2 cellular contexts compared by ENCODE assay signal in the genomic region with DNA sequence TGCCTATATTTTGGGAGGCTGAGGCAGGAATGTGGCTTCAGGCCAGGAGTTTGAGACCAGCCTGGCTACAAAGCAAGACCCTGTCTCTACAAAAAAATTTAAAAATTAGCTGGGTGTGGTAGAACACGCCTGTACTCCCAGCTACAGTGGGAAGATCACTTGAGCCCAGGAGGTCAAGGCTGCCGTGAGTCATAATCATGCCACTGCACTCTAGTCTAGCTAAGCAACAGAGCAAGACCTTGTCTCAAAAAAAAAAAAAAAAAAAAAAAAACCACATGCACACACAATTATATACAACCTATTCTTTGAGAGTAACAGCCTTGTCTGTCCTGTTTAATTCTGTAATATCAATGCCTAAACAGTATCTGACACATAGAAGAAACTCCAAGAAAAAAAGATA.
TF ChIP-seq lines count a peak whose summit lies in the region.

No MANE protein-coding gene starts in this region.

TF ChIP-seq in A549, 52 proteins besides CTCF, POLR2A, EP300 and RAD21:
- no peak for TF ChIP-seq RARB (CRISPR knock-in tag; IDR thresholded peaks at IDR 0.05)
- no peak for TF ChIP-seq HOXB13 (CRISPR knock-in tag; IDR thresholded peaks at IDR 0.05; ENCODE audit: low read depth)
- TF ChIP-seq CBX8 (IDR thresholded peaks at IDR 0.05) = no peak
- TF ChIP-seq HOXB5 (CRISPR knock-in tag; IDR thresholded peaks at IDR 0.05) = no peak
- no peak for TF ChIP-seq CBX2 (IDR thresholded peaks at IDR 0.05; ENCODE audit: borderline replicate concordance, low read depth)
- TF ChIP-seq KDM5A (IDR thresholded peaks at IDR 0.05) = no peak
- TF ChIP-seq, protein P1, sequence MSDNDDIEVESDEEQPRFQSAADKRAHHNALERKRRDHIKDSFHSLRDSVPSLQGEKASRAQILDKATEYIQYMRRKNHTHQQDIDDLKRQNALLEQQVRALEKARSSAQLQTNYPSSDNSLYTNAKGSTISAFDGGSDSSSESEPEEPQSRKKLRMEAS (IDR thresholded peaks at IDR 0.05) = no peak
- TF ChIP-seq, protein P2, sequence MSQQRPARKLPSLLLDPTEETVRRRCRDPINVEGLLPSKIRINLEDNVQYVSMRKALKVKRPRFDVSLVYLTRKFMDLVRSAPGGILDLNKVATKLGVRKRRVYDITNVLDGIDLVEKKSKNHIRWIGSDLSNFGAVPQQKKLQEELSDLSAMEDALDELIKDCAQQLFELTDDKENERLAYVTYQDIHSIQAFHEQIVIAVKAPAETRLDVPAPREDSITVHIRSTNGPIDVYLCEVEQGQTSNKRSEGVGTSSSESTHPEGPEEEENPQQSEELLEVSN (IDR thresholded peaks at IDR 0.05; ENCODE audit: borderline replicate concordance, low read depth) = no peak
TF ChIP-seq in A549: peak in this region for 0.

TF ChIP-seq in K562, 482 proteins besides CTCF, POLR2A, EP300 and RAD21:
- TF ChIP-seq NBN (IDR thresholded peaks at IDR 0.05; ENCODE audit: low read depth) = no peak
- no peak for TF ChIP-seq NCOA2 (IDR thresholded peaks at IDR 0.05; ENCODE audit: partially characterized antibody in 2 of 2)
- no peak for TF ChIP-seq LCOR (CRISPR knock-in tag; IDR thresholded peaks at IDR 0.05)
- TF ChIP-seq TEAD4 (IDR thresholded peaks at IDR 0.05; ENCODE audit: low read length) = no peak
- no peak for TF ChIP-seq TEAD4 (CRISPR knock-in tag; IDR thresholded peaks at IDR 0.05; ENCODE audit: borderline replicate concordance)
- no peak for TF ChIP-seq MCM7 (IDR thresholded peaks at IDR 0.05)
- TF ChIP-seq, protein P3, sequence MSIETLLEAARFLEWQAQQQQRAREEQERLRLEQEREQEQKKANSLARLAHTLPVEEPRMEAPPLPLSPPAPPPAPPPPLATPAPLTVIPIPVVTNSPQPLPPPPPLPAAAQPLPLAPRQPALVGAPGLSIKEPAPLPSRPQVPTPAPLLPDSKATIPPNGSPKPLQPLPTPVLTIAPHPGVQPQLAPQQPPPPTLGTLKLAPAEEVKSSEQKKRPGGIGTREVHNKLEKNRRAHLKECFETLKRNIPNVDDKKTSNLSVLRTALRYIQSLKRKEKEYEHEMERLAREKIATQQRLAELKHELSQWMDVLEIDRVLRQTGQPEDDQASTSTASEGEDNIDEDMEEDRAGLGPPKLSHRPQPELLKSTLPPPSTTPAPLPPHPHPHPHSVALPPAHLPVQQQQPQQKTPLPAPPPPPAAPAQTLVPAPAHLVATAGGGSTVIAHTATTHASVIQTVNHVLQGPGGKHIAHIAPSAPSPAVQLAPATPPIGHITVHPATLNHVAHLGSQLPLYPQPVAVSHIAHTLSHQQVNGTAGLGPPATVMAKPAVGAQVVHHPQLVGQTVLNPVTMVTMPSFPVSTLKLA (conservative IDR thresholded peaks at IDR 0.05) = no peak
- TF ChIP-seq, protein P4, sequence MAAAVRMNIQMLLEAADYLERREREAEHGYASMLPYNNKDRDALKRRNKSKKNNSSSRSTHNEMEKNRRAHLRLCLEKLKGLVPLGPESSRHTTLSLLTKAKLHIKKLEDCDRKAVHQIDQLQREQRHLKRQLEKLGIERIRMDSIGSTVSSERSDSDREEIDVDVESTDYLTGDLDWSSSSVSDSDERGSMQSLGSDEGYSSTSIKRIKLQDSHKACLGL (CRISPR knock-in tag; IDR thresholded peaks at IDR 0.05; ENCODE audit: borderline replicate concordance, poor library complexity, severe bottlenecking) = no peak
- TF ChIP-seq PCBP1 (IDR thresholded peaks at IDR 0.05; ENCODE audit: low read depth, low read length, poor library complexity, severe bottlenecking) = no peak
- no peak for TF ChIP-seq SAFB2 (IDR thresholded peaks at IDR 0.05; ENCODE audit: borderline replicate concordance, low read depth, low read length, severe bottlenecking)
- no peak for TF ChIP-seq MYNN (IDR thresholded peaks at IDR 0.05)
- no peak for TF ChIP-seq MYNN (CRISPR knock-in tag; IDR thresholded peaks at IDR 0.05)
- TF ChIP-seq POLR3G (IDR thresholded peaks at IDR 0.05; ENCODE audit: extremely low read depth, insufficient read length, insufficient replicate concordance) = no peak
- TF ChIP-seq IFI16 (CRISPR knock-in tag; IDR thresholded peaks at IDR 0.05) = no peak
TF ChIP-seq in K562: peak in this region for 0.
